Comparison of ENCODE assay signal across 1 cellular context in the genomic region with DNA sequence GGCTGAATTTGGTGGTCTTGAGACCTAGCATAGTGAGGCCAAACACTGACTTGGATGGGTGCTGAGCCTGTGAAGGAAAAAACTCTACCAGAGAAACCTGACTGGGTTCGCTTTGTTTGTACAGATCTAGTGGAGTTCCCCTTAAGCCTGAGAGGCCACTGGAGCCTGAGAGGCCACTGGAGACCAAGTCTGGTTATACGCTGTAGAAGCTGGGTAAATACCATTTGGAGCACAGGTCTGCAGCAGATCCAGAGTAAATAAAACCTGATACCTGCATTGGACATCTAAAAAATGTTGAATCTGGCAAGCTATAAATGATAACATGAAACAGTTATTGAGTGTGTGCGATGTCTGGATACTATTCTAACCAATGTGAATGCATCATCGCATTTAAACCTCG.
TF ChIP-seq lines count a peak whose summit lies in the region.

No MANE protein-coding gene starts in this region.

TF ChIP-seq in HepG2, 621 proteins besides CTCF, POLR2A, EP300 and RAD21 (continued from another document):
- TF ChIP-seq, protein P1, sequence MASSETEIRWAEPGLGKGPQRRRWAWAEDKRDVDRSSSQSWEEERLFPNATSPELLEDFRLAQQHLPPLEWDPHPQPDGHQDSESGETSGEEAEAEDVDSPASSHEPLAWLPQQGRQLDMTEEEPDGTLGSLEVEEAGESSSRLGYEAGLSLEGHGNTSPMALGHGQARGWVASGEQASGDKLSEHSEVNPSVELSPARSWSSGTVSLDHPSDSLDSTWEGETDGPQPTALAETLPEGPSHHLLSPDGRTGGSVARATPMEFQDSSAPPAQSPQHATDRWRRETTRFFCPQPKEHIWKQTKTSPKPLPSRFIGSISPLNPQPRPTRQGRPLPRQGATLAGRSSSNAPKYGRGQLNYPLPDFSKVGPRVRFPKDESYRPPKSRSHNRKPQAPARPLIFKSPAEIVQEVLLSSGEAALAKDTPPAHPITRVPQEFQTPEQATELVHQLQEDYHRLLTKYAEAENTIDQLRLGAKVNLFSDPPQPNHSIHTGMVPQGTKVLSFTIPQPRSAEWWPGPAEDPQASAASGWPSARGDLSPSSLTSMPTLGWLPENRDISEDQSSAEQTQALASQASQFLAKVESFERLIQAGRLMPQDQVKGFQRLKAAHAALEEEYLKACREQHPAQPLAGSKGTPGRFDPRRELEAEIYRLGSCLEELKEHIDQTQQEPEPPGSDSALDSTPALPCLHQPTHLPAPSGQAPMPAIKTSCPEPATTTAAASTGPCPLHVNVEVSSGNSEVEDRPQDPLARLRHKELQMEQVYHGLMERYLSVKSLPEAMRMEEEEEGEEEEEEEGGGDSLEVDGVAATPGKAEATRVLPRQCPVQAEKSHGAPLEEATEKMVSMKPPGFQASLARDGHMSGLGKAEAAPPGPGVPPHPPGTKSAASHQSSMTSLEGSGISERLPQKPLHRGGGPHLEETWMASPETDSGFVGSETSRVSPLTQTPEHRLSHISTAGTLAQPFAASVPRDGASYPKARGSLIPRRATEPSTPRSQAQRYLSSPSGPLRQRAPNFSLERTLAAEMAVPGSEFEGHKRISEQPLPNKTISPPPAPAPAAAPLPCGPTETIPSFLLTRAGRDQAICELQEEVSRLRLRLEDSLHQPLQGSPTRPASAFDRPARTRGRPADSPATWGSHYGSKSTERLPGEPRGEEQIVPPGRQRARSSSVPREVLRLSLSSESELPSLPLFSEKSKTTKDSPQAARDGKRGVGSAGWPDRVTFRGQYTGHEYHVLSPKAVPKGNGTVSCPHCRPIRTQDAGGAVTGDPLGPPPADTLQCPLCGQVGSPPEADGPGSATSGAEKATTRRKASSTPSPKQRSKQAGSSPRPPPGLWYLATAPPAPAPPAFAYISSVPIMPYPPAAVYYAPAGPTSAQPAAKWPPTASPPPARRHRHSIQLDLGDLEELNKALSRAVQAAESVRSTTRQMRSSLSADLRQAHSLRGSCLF (CRISPR knock-in tag; IDR thresholded peaks at IDR 0.05; ENCODE audit: borderline replicate concordance), result no peak
- TF ChIP-seq MEF2D (CRISPR knock-in tag; IDR thresholded peaks at IDR 0.05), result no peak
- TF ChIP-seq ZNF816 (CRISPR knock-in tag; IDR thresholded peaks at IDR 0.05; ENCODE audit: borderline replicate concordance), result no peak
- no peak for TF ChIP-seq ISL2 (CRISPR knock-in tag; IDR thresholded peaks at IDR 0.05)
- no peak for TF ChIP-seq XBP1 (CRISPR knock-in tag; IDR thresholded peaks at IDR 0.05)
- no peak for TF ChIP-seq ZFY (CRISPR knock-in tag; IDR thresholded peaks at IDR 0.05)
- TF ChIP-seq ZNF496 (CRISPR knock-in tag; IDR thresholded peaks at IDR 0.05; ENCODE audit: insufficient replicate concordance), result no peak
- TF ChIP-seq ZNF253 (CRISPR knock-in tag; IDR thresholded peaks at IDR 0.05; ENCODE audit: borderline replicate concordance), result no peak
- no peak for TF ChIP-seq ERF (CRISPR knock-in tag; IDR thresholded peaks at IDR 0.05)
- TF ChIP-seq CEBPB (IDR thresholded peaks at IDR 0.05; ENCODE audit: borderline replicate concordance, low read depth, low read length), result no peak
TF ChIP-seq in HepG2: peak in this region for 0.
